Comparison of ENCODE assay signal across 29 cellular contexts in genomic region chr3:75237041-75237775, GRCh38.
"Had no signal": no experiment of that assay in that cellular context is flagged by ENCODE, and none has a peak within 500 bp of the region (broad histone marks: within the 10 kb centered on the region; RNA-seq: fewer than 3 reads in every experiment).

No MANE protein-coding gene starts in this region.

- H3K27ac ChIP-seq: brain microvascular endothelial cell, coronary artery, dorsolateral prefrontal cortex, gastroesophageal sphincter, heart right ventricle, WERI-Rb-1 had no signal

- H3K4me1 ChIP-seq: gastroesophageal sphincter, heart right ventricle had no signal

- H3K27me3 ChIP-seq: brain microvascular endothelial cell had no signal

- H3K36me3 ChIP-seq: brain microvascular endothelial cell, gastroesophageal sphincter, heart right ventricle, WERI-Rb-1 had no signal

- DNase-seq: activated B cell treated with CpG ODN at 0.5 μM for 24 hours; activated CD4-positive, alpha-beta T cell treated with anti-CD3 and anti-CD28 coated beads for 48 hours; activated CD4-positive, alpha-beta T cell treated with anti-CD3 and anti-CD28 coated beads, Interleukin-2, amount 50 U/mL, for 1 hour; activated CD4-positive, alpha-beta T cell treated with anti-CD3 and anti-CD28 coated beads, Interleukin-2, amount 50 U/mL, for 48 hours; activated CD8-positive, alpha-beta memory T cell treated with anti-CD3 and anti-CD28 coated beads, Interleukin-2, amount 50 U/mL, for 48 hours; activated CD8-positive, alpha-beta T cell treated with anti-CD3 and anti-CD28 coated beads, Interleukin-2, amount 10 ng/mL, durations not matched to agents 7 days and 5 days; activated gamma-delta T cell; activated naive CD4-positive, alpha-beta T cell; activated naive CD4-positive, alpha-beta T cell treated with anti-CD3 and anti-CD28 coated beads, Interleukin-2, amount 10 ng/mL, durations not matched to agents 7 days and 5 days; activated naive CD8-positive, alpha-beta T cell treated with anti-CD3 and anti-CD28 coated beads, Interleukin-2, amount 10 ng/mL, durations not matched to agents 7 days and 5 days; activated T-cell treated with anti-CD3 and anti-CD28 coated beads for 4 hours; activated T-cell treated with anti-CD3 and anti-CD28 coated beads, Interleukin-2, amount 50 U/mL, for 24 hours; activated T-cell treated with anti-CD3 and anti-CD28 coated beads, Interleukin-2, amount 50 U/mL, for 72 hours; amniotic stem cell; anterior cingulate cortex; brain microvascular endothelial cell; dorsolateral prefrontal cortex; effector memory CD4-positive, alpha-beta T cell; endodermal cell; foreskin fibroblast; heart right ventricle; T-helper 1 cell; T-helper 17 cell; T1000; WERI-Rb-1 had no signal

- H3K9me3 ChIP-seq: gastroesophageal sphincter, heart right ventricle had no signal

- FAIRE-seq: astrocyte, bronchial epithelial cell had no signal

- H3K4me3 ChIP-seq: coronary artery, dorsolateral prefrontal cortex, gastroesophageal sphincter, heart right ventricle had no signal
